1 cellular context compared by ENCODE assay signal in the genomic region with DNA sequence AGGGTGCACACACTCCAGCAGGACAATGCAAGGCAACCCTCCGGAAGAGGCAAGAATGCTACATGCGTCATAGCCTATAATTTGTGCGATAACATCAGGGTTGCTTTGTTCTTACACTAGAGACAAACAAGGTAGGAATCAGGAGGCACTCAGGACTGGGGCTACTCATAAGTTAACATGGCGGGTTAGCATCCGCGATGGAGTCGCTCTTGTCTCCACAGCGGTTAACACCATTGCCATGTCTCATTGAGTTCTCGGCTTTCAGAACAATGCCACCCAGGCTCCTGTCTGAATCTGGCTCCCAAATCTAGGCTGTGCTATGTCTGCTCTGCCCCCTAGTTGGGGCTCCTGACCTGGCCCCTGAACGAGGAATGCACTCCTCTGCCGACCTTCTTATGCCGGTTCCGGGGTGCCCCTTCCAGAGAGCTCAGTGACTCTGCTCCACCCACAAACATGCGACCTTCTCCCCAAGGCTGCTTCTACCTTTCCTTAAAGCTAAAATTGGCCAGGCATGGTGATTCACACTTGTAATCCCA.
TF ChIP-seq lines count a peak whose summit lies in the region.

No MANE protein-coding gene starts in this region.

TF ChIP-seq in IMR-90, 13 proteins besides CTCF, POLR2A, EP300 and RAD21 (continued from another document):
- TF ChIP-seq, protein P1, sequence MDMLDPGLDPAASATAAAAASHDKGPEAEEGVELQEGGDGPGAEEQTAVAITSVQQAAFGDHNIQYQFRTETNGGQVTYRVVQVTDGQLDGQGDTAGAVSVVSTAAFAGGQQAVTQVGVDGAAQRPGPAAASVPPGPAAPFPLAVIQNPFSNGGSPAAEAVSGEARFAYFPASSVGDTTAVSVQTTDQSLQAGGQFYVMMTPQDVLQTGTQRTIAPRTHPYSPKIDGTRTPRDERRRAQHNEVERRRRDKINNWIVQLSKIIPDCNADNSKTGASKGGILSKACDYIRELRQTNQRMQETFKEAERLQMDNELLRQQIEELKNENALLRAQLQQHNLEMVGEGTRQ (IDR thresholded peaks at IDR 0.05; ENCODE audit: low read depth, low read length) = no peak
- TF ChIP-seq BHLHE40 (IDR thresholded peaks at IDR 0.05; ENCODE audit: low read depth, low read length) (no peak), MXI1 (IDR thresholded peaks at IDR 0.05; ENCODE audit: borderline replicate concordance, low read depth, low read length) (no peak), RCOR1 (IDR thresholded peaks at IDR 0.05; ENCODE audit: insufficient replicate concordance, low read length) (no peak), CHD1 (IDR thresholded peaks at IDR 0.05; ENCODE audit: low read depth, low read length) (no peak), SMC3 (IDR thresholded peaks at IDR 0.05; ENCODE audit: low read depth, low read length) (no peak)
- TF ChIP-seq, protein P2, sequence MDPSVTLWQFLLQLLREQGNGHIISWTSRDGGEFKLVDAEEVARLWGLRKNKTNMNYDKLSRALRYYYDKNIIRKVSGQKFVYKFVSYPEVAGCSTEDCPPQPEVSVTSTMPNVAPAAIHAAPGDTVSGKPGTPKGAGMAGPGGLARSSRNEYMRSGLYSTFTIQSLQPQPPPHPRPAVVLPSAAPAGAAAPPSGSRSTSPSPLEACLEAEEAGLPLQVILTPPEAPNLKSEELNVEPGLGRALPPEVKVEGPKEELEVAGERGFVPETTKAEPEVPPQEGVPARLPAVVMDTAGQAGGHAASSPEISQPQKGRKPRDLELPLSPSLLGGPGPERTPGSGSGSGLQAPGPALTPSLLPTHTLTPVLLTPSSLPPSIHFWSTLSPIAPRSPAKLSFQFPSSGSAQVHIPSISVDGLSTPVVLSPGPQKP (IDR thresholded peaks at IDR 0.05; ENCODE audit: borderline replicate concordance, low read depth, low read length) = no peak
TF ChIP-seq in IMR-90: peak in this region for 0.
